ENCODE assay signal across 1 cellular context in the genomic region with DNA sequence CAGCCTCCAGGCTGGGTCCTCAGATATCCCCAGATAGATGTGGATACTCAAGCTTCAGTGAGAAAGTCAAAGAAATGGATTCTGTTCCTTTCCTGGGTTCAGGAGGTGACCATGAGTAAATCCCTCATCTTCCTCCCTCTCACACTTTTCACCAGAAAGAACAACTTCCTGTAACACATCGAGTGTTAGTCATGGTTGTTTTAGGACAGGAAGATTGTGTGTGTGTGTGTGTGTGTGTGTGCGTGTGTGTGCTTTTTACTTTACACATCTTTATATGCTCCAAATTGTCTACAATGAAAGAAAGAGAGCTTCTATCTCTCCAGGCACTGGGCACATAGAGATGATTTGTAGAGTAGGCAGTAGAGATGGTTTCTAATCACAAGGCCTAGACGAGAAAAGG.
TF ChIP-seq lines count a peak whose summit lies in the region.

No MANE protein-coding gene starts in this region.

TF ChIP-seq in PFSK-1, 5 proteins besides CTCF, POLR2A, EP300 and RAD21 (continued from another document):
- TF ChIP-seq, protein P1, sequence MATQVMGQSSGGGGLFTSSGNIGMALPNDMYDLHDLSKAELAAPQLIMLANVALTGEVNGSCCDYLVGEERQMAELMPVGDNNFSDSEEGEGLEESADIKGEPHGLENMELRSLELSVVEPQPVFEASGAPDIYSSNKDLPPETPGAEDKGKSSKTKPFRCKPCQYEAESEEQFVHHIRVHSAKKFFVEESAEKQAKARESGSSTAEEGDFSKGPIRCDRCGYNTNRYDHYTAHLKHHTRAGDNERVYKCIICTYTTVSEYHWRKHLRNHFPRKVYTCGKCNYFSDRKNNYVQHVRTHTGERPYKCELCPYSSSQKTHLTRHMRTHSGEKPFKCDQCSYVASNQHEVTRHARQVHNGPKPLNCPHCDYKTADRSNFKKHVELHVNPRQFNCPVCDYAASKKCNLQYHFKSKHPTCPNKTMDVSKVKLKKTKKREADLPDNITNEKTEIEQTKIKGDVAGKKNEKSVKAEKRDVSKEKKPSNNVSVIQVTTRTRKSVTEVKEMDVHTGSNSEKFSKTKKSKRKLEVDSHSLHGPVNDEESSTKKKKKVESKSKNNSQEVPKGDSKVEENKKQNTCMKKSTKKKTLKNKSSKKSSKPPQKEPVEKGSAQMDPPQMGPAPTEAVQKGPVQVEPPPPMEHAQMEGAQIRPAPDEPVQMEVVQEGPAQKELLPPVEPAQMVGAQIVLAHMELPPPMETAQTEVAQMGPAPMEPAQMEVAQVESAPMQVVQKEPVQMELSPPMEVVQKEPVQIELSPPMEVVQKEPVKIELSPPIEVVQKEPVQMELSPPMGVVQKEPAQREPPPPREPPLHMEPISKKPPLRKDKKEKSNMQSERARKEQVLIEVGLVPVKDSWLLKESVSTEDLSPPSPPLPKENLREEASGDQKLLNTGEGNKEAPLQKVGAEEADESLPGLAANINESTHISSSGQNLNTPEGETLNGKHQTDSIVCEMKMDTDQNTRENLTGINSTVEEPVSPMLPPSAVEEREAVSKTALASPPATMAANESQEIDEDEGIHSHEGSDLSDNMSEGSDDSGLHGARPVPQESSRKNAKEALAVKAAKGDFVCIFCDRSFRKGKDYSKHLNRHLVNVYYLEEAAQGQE (IDR thresholded peaks at IDR 0.05; ENCODE audit: insufficient read depth in 1 of 2, low read depth in 2 of 2, low read length in 2 of 2): no peak
- TF ChIP-seq TAF1 (IDR thresholded peaks at IDR 0.05; ENCODE audit: borderline replicate concordance, insufficient read depth, low read length) (peak; percentile 38; the same call in 1 of the 2 replicates), SIN3A (IDR thresholded peaks at IDR 0.05; ENCODE audit: borderline replicate concordance, insufficient read depth, low read length) (no peak)
